In the genomic region with DNA sequence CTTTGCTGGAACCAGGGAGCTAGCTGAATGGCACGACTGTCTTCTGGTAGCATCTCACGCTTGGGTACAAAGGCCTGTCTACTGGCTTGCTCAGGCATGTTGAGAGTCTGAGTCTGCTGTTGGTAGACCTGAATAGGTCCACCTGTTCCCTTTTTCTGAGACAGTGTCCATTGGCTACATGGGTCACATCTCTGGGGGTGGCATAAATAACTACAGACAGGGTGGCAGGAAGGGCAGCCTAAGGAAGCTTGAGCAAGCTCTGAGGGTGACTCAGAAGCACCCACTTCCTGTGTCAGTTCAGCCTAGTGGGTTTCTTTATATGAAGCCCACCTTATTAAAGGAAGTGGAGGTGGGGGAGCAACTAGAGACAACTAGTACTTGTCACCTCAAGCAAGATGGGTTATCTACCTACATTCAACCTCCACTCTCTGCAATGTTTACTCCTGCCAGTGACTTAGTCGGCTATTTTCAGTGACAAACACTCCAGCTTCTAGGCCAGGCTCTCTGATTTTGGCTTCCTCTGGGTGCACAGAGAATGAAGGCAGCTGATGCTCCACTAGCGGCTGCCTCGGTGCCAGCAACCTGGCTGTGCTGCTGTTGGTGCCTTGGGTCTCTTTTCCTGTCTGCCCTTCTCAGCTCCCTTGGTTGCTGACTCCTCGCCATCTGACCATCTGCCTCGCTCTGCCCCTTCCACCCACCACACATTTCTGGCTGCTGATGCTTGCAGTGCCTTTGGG, we compare ENCODE assay signal across 9 cellular contexts. TPM values are rescaled to one million over a fixed set of nuclear protein-coding genes. Genes with fewer than 3 reads are reported as not detected.
DNase-seq lines count a peak whose midpoint lies in the region; ATAC-seq and TF ChIP-seq lines count a peak whose summit lies in the region.
"Had no signal": no experiment of that assay in that cellular context is flagged by ENCODE, and none has a peak within 500 bp of the region (broad histone marks: within the 10 kb centered on the region; RNA-seq: fewer than 3 reads in every experiment).

No MANE protein-coding gene starts in this region.

- peaks cover 67% of the 10 kb centered on the region for H3K4me1 Mint-ChIP-seq in activated T-helper 2 cell treated with anti-CD3 and anti-CD28 coated beads, Interferon-gamma antibody, Interleukin-2, Interleukin-4, amounts not matched to agents 10 μg/mL and 5 μg/mL and 100 μg/mL, durations not matched to agents 14 hours and 24 hours and 36 hours (ENCODE audit: low read depth)
- peaks cover 31 to 43% (median 35%) of the 10 kb centered on the region in 3 donors for H3K4me1 Mint-ChIP-seq in naive B cell

- intact Hi-C loops in activated T-helper 2 cell treated with anti-CD3 and anti-CD28 coated beads, Interferon-gamma antibody, Interleukin-2, Interleukin-4, amounts not matched to agents 10 μg/mL and 5 μg/mL and 100 μg/mL, durations not matched to agents 14 hours and 24 hours and 36 hours (cut with micrococcal nuclease), result no loop called here

- peak overlapping the region; percentile 76 for H3K27ac Mint-ChIP-seq in activated T-helper 2 cell treated with anti-CD3 and anti-CD28 coated beads, Interferon-gamma antibody, Interleukin-2, Interleukin-4, amounts not matched to agents 10 μg/mL and 5 μg/mL and 100 μg/mL, durations not matched to agents 14 hours and 24 hours and 36 hours
- peak overlapping the region in 4 of 6 donors; percentile 16 to 70 (median 44) for H3K27ac Mint-ChIP-seq in naive B cell

- H3K9ac ChIP-seq in DND-41 (ENCODE audit: low read depth, low read length), result peak overlapping the region; percentile 22; the same call in 1 of the 2 replicates

- H2AFZ ChIP-seq in DND-41 (ENCODE audit: low read depth, low read length), result peak overlapping the region; percentile 59

- DNase-seq in DND-41 (peak; percentile 72), NCI-H1694 treated with DMSO at 0.1 percent for 48 hours (lab: John Stamatoyannopoulos, UW) (peak; percentile 51), naive B cell (no peak), GM20000 (ENCODE audit: low spot score) (no peak)
- DNase-seq in activated T-helper 2 cell treated with anti-CD3 and anti-CD28 coated beads, Interferon-gamma antibody, Interleukin-2, Interleukin-4, amounts not matched to agents 10 μg/mL and 5 μg/mL and 100 μg/mL, durations not matched to agents 14 hours and 24 hours and 36 hours (ENCODE audit: low spot score), result no peak

- peak overlapping the region; percentile 42 for H3K4me2 ChIP-seq in DND-41 (ENCODE audit: insufficient read depth, low read length)

- H3K4me1 ChIP-seq in DND-41 (ENCODE audit: insufficient read depth, low read length), result peaks cover 49% of the 10 kb centered on the region

- no peak overlapping the region for H3K4me3 Mint-ChIP-seq in activated T-helper 2 cell treated with anti-CD3 and anti-CD28 coated beads, Interferon-gamma antibody, Interleukin-2, Interleukin-4, amounts not matched to agents 10 μg/mL and 5 μg/mL and 100 μg/mL, durations not matched to agents 14 hours and 24 hours and 36 hours (ENCODE audit: low read depth)
- H3K4me3 Mint-ChIP-seq in naive B cell, result peak overlapping the region in 3 of 8 donors; percentile 2 to 41 (median 10)

- H4K20me1 ChIP-seq in DND-41 (ENCODE audit: insufficient read depth, low read length), result no peaks in the 10 kb centered on the region

- H3K36me3 Mint-ChIP-seq in activated T-helper 2 cell treated with anti-CD3 and anti-CD28 coated beads, Interferon-gamma antibody, Interleukin-2, Interleukin-4, amounts not matched to agents 10 μg/mL and 5 μg/mL and 100 μg/mL, durations not matched to agents 14 hours and 24 hours and 36 hours (ENCODE audit: low read depth), result no peaks in the 10 kb centered on the region
- no peaks in the 10 kb centered on the region for H3K36me3 Mint-ChIP-seq in naive B cell

- ATAC-seq in DND-41 (ENCODE audit: insufficient read depth, low read depth), result peak; percentile 86
- peak; percentile 10 to 31 for ATAC-seq in naive B cell (ENCODE audit: low read depth in 2 of 2)
- ATAC-seq in HG03139 (IDR thresholded peaks at IDR 0.05; ENCODE audit: unreplicated experiment), result no peak
- no peak for ATAC-seq in HG02798 (IDR thresholded peaks at IDR 0.05; ENCODE audit: poor library complexity, unreplicated experiment)
- no peak for ATAC-seq in GM19452 (IDR thresholded peaks at IDR 0.05; ENCODE audit: unreplicated experiment)

- H3K79me2 ChIP-seq in DND-41 (ENCODE audit: insufficient read depth, low read length), result no peaks in the 10 kb centered on the region

- H3K9me3 ChIP-seq in DND-41 (ENCODE audit: insufficient read depth, low read length, severe bottlenecking), result no peaks in the 10 kb centered on the region

- no peaks in the 10 kb centered on the region for H3K36me3 ChIP-seq in DND-41 (ENCODE audit: insufficient read depth, low read length)

- H3K9me3 Mint-ChIP-seq in activated T-helper 2 cell treated with anti-CD3 and anti-CD28 coated beads, Interferon-gamma antibody, Interleukin-2, Interleukin-4, amounts not matched to agents 10 μg/mL and 5 μg/mL and 100 μg/mL, durations not matched to agents 14 hours and 24 hours and 36 hours, result no peaks in the 10 kb centered on the region
- H3K9me3 Mint-ChIP-seq in naive B cell, result no peaks in the 10 kb centered on the region

- H3K27ac ChIP-seq in DND-41 (ENCODE audit: low read length), result peak overlapping the region; percentile 66
- H3K27ac ChIP-seq: SK-N-MC had no signal

- no peaks in the 10 kb centered on the region for H3K27me3 ChIP-seq in DND-41 (ENCODE audit: insufficient read depth, low read length, poor library complexity)

- H3K4me3 ChIP-seq in DND-41 (ENCODE audit: low read depth in 1 of 2, low read length in 2 of 2), result 0 out of 4 replicates have a peak overlapping the region, but pooled peaks of 1 of the 2 experiments have one; percentile 11
- H3K4me3 ChIP-seq: SK-N-MC had no signal

- H3K27me3 Mint-ChIP-seq in activated T-helper 2 cell treated with anti-CD3 and anti-CD28 coated beads, Interferon-gamma antibody, Interleukin-2, Interleukin-4, amounts not matched to agents 10 μg/mL and 5 μg/mL and 100 μg/mL, durations not matched to agents 14 hours and 24 hours and 36 hours (ENCODE audit: low read depth), result no peaks in the 10 kb centered on the region
- no peaks in the 10 kb centered on the region for H3K27me3 Mint-ChIP-seq in naive B cell

- no peak for TF ChIP-seq CTCF in DND-41 (IDR thresholded peaks at IDR 0.05; ENCODE audit: borderline replicate concordance, extremely low read depth, low read length, poor library complexity, severe bottlenecking)
- no peak for TF ChIP-seq CTCF in GM20000 (IDR thresholded peaks at IDR 0.05; ENCODE audit: extremely low read depth, missing control alignments)

RNA-seq across cellular contexts. Expression of a gene that starts 5.7 kb away (rescaled TPM):
- 114 and 115 TPM in 2 replicates for total RNA-seq in activated T-helper 2 cell treated with anti-CD3 and anti-CD28 coated beads, Interferon-gamma antibody, Interleukin-2, Interleukin-4, amounts not matched to agents 10 μg/mL and 5 μg/mL and 100 μg/mL, durations not matched to agents 14 hours and 24 hours and 36 hours
- polyA plus RNA-seq in naive B cell (ENCODE audit: low read depth in 6 of 6), result 10 to 100 TPM in 4 of 6 donors, 1 to 10 TPM in 2; 4.7 to 21.4 (median 12.2) TPM

RNA-seq across cellular contexts. Expression of a gene that starts 13.0 kb away (rescaled TPM):
- total RNA-seq in activated T-helper 2 cell treated with anti-CD3 and anti-CD28 coated beads, Interferon-gamma antibody, Interleukin-2, Interleukin-4, amounts not matched to agents 10 μg/mL and 5 μg/mL and 100 μg/mL, durations not matched to agents 14 hours and 24 hours and 36 hours, result 1.3 and 2.0 TPM in 2 replicates
- not detected for polyA plus RNA-seq in naive B cell (ENCODE audit: low read depth in 6 of 6)

RNA-seq across cellular contexts. Expression of a gene that starts 33.2 kb away (rescaled TPM):
- 0.07 and 0.34 TPM in 2 replicates for total RNA-seq in activated T-helper 2 cell treated with anti-CD3 and anti-CD28 coated beads, Interferon-gamma antibody, Interleukin-2, Interleukin-4, amounts not matched to agents 10 μg/mL and 5 μg/mL and 100 μg/mL, durations not matched to agents 14 hours and 24 hours and 36 hours
- under 1 TPM in 1 of 6 donors, not detected in 5; 0.06 TPM for polyA plus RNA-seq in naive B cell (ENCODE audit: low read depth in 6 of 6)

RNA-seq across cellular contexts. Expression of a gene that starts 59.6 kb away (rescaled TPM):
- not detected in 2 replicates for total RNA-seq in activated T-helper 2 cell treated with anti-CD3 and anti-CD28 coated beads, Interferon-gamma antibody, Interleukin-2, Interleukin-4, amounts not matched to agents 10 μg/mL and 5 μg/mL and 100 μg/mL, durations not matched to agents 14 hours and 24 hours and 36 hours
- polyA plus RNA-seq in naive B cell (ENCODE audit: low read depth in 6 of 6), result not detected

Comparison
In these comparisons a context has a peak if more than half of its experiments do, and no peak if none do; other contexts are left out.
1. ATAC-seq: peak in DND-41 (single experiment) and naive B cell (2 of 2); none in HG03139 (single experiment), HG02798 (single experiment) and GM19452 (single experiment).
2. DNase-seq: peak in DND-41 (single experiment) and NCI-H1694 treated with DMSO at 0.1 percent for 48 hours (single experiment); none in activated T-helper 2 cell treated with anti-CD3 and anti-CD28 coated beads, Interferon-gamma antibody, Interleukin-2, Interleukin-4, amounts not matched to agents 10 μg/mL and 5 μg/mL and 100 μg/mL, durations not matched to agents 14 hours and 24 hours and 36 hours (single experiment), naive B cell (single experiment) and GM20000 (single experiment).